8 cellular contexts compared by ENCODE assay signal in the genomic region with DNA sequence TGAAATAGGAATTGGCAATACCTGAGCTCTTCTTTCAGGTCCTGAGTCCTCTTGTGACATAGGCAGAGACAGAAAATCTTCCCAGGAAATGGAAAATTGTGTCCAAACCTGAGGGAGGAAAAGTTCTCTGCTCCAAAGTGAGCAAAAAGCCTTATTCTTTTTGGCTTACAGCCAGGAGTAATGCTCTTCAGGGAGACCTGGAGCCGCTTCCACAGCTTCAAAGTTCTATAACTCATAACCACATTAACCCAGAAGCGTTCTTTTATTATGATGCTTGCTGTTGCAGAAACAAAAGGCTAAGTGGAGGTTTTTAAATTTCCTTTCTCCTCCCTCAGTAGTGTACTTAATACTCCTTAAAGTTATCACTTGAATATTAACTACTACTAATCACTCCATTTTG. TPM values are rescaled to one million over a fixed set of nuclear protein-coding genes. Genes with fewer than 3 reads are reported as not detected.
A peak's percentile ranks its signal among the peaks of the same experiment; 100 is the strongest.
DNase-seq lines count a peak whose midpoint lies in the region; ATAC-seq and TF ChIP-seq lines count a peak whose summit lies in the region.
"Had no signal": no experiment of that assay in that cellular context is flagged by ENCODE, and none has a peak within 500 bp of the region (broad histone marks: within the 10 kb centered on the region; RNA-seq: fewer than 3 reads in every experiment).

No MANE protein-coding gene starts in this region.

- no peaks in the 10 kb centered on the region for H3K9me3 Mint-ChIP-seq in GM23338
- no peaks in the 10 kb centered on the region for H3K9me3 Mint-ChIP-seq in activated naive CD8-positive, alpha-beta T cell treated with anti-CD3 and anti-CD28 coated beads for 36 hours

- WGBS in heart left ventricle, 4 donors: 52 to 61% (median 54%) methylated on average over 2 of the region's 2 CpGs
- WGBS in aorta, 2 donors: 29 to 46% methylated on average over 2 of the region's 2 CpGs

- no peaks in the 10 kb centered on the region for H3K9me2 ChIP-seq in GM23338 (ENCODE audit: insufficient read depth)

- DNase-seq in GM23338 (ENCODE audit: low spot score) (no peak), heart left ventricle (no peak), retinal pigment epithelial cell (ENCODE audit: low read depth) (no peak), aorta (no peak)
- DNase-seq in activated naive CD8-positive, alpha-beta T cell treated with anti-CD3 and anti-CD28 coated beads for 36 hours: no peak
- no peak for DNase-seq in effector memory CD4-positive, alpha-beta T cell
- DNase-seq: T1000 had no signal

- peak overlapping the region; percentile 94 for H2AFZ ChIP-seq in GM23338

- intact Hi-C loops in heart left ventricle (cut with DNase I): loop anchor here in 1 of 10 donors (10.0 kb wide), 1 partner anchor 375 kb away; no protein-coding TSS in a partner anchor
- intact Hi-C loops in aorta (cut with DNase I): no loop called here

- H3K36me3 ChIP-seq in GM23338 (ENCODE audit: insufficient read depth): no peaks in the 10 kb centered on the region
- H3K36me3 ChIP-seq in heart left ventricle: no peaks in the 10 kb centered on the region
- H3K36me3 ChIP-seq in effector memory CD4-positive, alpha-beta T cell (ENCODE audit: control insufficient read depth, insufficient read depth, low read length): no peaks in the 10 kb centered on the region
- no peaks in the 10 kb centered on the region for H3K36me3 ChIP-seq in aorta (ENCODE audit: control insufficient read depth in 1 of 2, insufficient read depth in 2 of 2, low read length in 1 of 2)

- H3K9me3 ChIP-seq in heart left ventricle (no peaks in the 10 kb centered on the region), aorta (ENCODE audit: control insufficient read depth, low read length) (no peaks in the 10 kb centered on the region)
- H3K9me3 ChIP-seq in effector memory CD4-positive, alpha-beta T cell (ENCODE audit: control insufficient read depth, low read length): no peaks in the 10 kb centered on the region

- H3K4me3 ChIP-seq in GM23338 (peak overlapping the region; percentile 57), heart left ventricle (peak overlapping the region in 10 of 12 donors; percentile 37 to 68 (median 50)), retinal pigment epithelial cell (ENCODE audit: low read length) (peak overlapping the region; percentile 59), aorta (ENCODE audit: low read length in 2 of 2) (peak overlapping the region in 1 of 2 donors; percentile 46)
- H3K4me3 ChIP-seq in effector memory CD4-positive, alpha-beta T cell (ENCODE audit: insufficient read depth, low read depth, low read length, poor library complexity, severe bottlenecking): no peak overlapping the region

- peaks cover 7% of the 10 kb centered on the region; the same call in 1 of the 2 replicates for H3K4me1 ChIP-seq in GM23338 (ENCODE audit: insufficient read depth)
- H3K4me1 ChIP-seq in heart left ventricle: peaks cover 0 to 7% (median 0%) of the 10 kb centered on the region in 12 donors
- H3K4me1 ChIP-seq in effector memory CD4-positive, alpha-beta T cell (ENCODE audit: control insufficient read depth, insufficient read depth, low read length, poor library complexity, severe bottlenecking): no peaks in the 10 kb centered on the region
- H3K4me1 ChIP-seq in aorta (ENCODE audit: control insufficient read depth in 1 of 2, insufficient read depth in 2 of 2, low read length in 2 of 2): no peaks in the 10 kb centered on the region

- H3K36me3 Mint-ChIP-seq in GM23338 (ENCODE audit: low read depth): no peaks in the 10 kb centered on the region
- H3K36me3 Mint-ChIP-seq in activated naive CD8-positive, alpha-beta T cell treated with anti-CD3 and anti-CD28 coated beads for 36 hours: no peaks in the 10 kb centered on the region

- no peak overlapping the region for H3K27ac Mint-ChIP-seq in GM23338
- H3K27ac Mint-ChIP-seq in activated naive CD8-positive, alpha-beta T cell treated with anti-CD3 and anti-CD28 coated beads for 36 hours: no peak overlapping the region

- ATAC-seq in GM23338: no peak
- ATAC-seq in heart left ventricle: no peak
- ATAC-seq in GM21825 (IDR thresholded peaks at IDR 0.05; ENCODE audit: unreplicated experiment): no peak
- ATAC-seq in aorta (ENCODE audit: low FRiP score): no peak

- peaks cover 4% of the 10 kb centered on the region for H3K27me3 Mint-ChIP-seq in GM23338 (ENCODE audit: insufficient read depth, low read depth, poor library complexity)
- H3K27me3 Mint-ChIP-seq in activated naive CD8-positive, alpha-beta T cell treated with anti-CD3 and anti-CD28 coated beads for 36 hours: peaks cover 22% of the 10 kb centered on the region

- no peak for TF ChIP-seq POLR2A in heart left ventricle (IDR thresholded peaks at IDR 0.05)

- peak overlapping the region; percentile 79 for H3K4me2 ChIP-seq in GM23338

- H3K4me3 Mint-ChIP-seq in GM23338: peak overlapping the region; percentile 78
- peak overlapping the region; percentile 23 for H3K4me3 Mint-ChIP-seq in activated naive CD8-positive, alpha-beta T cell treated with anti-CD3 and anti-CD28 coated beads for 36 hours

- H3K27ac ChIP-seq in GM23338 (ENCODE audit: low read depth): no peak overlapping the region
- H3K27ac ChIP-seq in heart left ventricle: peak overlapping the region in 2 of 12 donors; percentile 2 to 31
- no peak overlapping the region for H3K27ac ChIP-seq in effector memory CD4-positive, alpha-beta T cell (ENCODE audit: insufficient read depth, low read length, poor library complexity, severe bottlenecking)
- H3K27ac ChIP-seq in aorta (ENCODE audit: low read depth in 1 of 2, low read length in 2 of 2): no peak overlapping the region

- no peaks in the 10 kb centered on the region for H3F3A ChIP-seq in GM23338 (replicated peaks; ENCODE audit: low read depth)

- TF ChIP-seq CTCF in GM23338 (conservative IDR thresholded peaks at IDR 0.05; ENCODE audit: low read depth in 2 of 2) (no peak), heart left ventricle (IDR thresholded peaks at IDR 0.05) (no peak), retinal pigment epithelial cell (conservative IDR thresholded peaks at IDR 0.05; ENCODE audit: low read depth, low read length) (no peak)

- H3K4me1 Mint-ChIP-seq in GM23338: peaks cover 3% of the 10 kb centered on the region
- peaks cover 6% of the 10 kb centered on the region for H3K4me1 Mint-ChIP-seq in activated naive CD8-positive, alpha-beta T cell treated with anti-CD3 and anti-CD28 coated beads for 36 hours

- H4K20me1 ChIP-seq in GM23338 (replicated peaks; ENCODE audit: insufficient read depth): no peaks in the 10 kb centered on the region

- H3K27me3 ChIP-seq in GM23338 (ENCODE audit: insufficient read depth) (no peaks in the 10 kb centered on the region), heart left ventricle (peaks cover 0 to 19% (median 8%) of the 10 kb centered on the region in 9 donors), aorta (ENCODE audit: control insufficient read depth in 1 of 2, insufficient read depth in 2 of 2, low read length in 1 of 2) (no peaks in the 10 kb centered on the region)
- no peaks in the 10 kb centered on the region for H3K27me3 ChIP-seq in effector memory CD4-positive, alpha-beta T cell (replicated peaks; ENCODE audit: control insufficient read depth, insufficient read depth, low read length, poor library complexity, severe bottlenecking)

- no peaks in the 10 kb centered on the region for H3K79me2 ChIP-seq in GM23338 (replicated peaks; ENCODE audit: insufficient read depth)

TF ChIP-seq in GM23338, 12 proteins besides CTCF, POLR2A, EP300 and RAD21 (continues in another document):
- TF ChIP-seq CREB1 (CRISPR knock-in tag; IDR thresholded peaks at IDR 0.05; ENCODE audit: low read depth): no peak
- no peak for TF ChIP-seq ZNF114 (CRISPR knock-in tag; IDR thresholded peaks at IDR 0.05)
- TF ChIP-seq STAT1 (IDR thresholded peaks at IDR 0.05; ENCODE audit: unreplicated experiment): no peak
- no peak for TF ChIP-seq JUNB (IDR thresholded peaks at IDR 0.05; ENCODE audit: unreplicated experiment)
- TF ChIP-seq NANOG (IDR thresholded peaks at IDR 0.05; ENCODE audit: borderline replicate concordance): no peak
- no peak for TF ChIP-seq POLR2AphosphoS5 (IDR thresholded peaks at IDR 0.05; ENCODE audit: low read depth)
- no peak for TF ChIP-seq EZH2phosphoT487 (IDR thresholded peaks at IDR 0.05; ENCODE audit: unreplicated experiment)
- no peak for TF ChIP-seq ETS1 (IDR thresholded peaks at IDR 0.05)
- TF ChIP-seq EZH2 (IDR thresholded peaks at IDR 0.05; ENCODE audit: low read depth, unreplicated experiment): no peak

RNA-seq across cellular contexts. Expression of gene IGSF10, which starts 0.6 kb away (rescaled TPM):
- total RNA-seq in GM23338 (2014; rRNA removed; shearing (Covaris generic)): 0.94 and 1.4 TPM in 2 replicates
- 0.24 and 0.50 TPM in 2 replicates for polyA plus RNA-seq in GM23338 (2016; fragmentation: Nextera tagmentation; extraction: Ambion mirVana)
- total RNA-seq in activated naive CD8-positive, alpha-beta T cell treated with anti-CD3 and anti-CD28 coated beads for 36 hours: not detected
- total RNA-seq in heart left ventricle: 1 to 10 TPM in 7 of 9 donors, under 1 TPM in 2; 0.53 to 8.8 (median 1.6) TPM
- under 1 TPM; 0.36 to 0.88 TPM for polyA plus RNA-seq in heart left ventricle
- total RNA-seq in aorta: 1 to 10 TPM; 2.2 to 7.7 TPM
- polyA plus RNA-seq in aorta: 1 to 10 TPM; 2.3 to 2.9 TPM
